ENCODE assay signal across 26 cellular contexts in genomic region chr11:33514079-33514690, GRCh38.
"Had no signal": no experiment of that assay in that cellular context is flagged by ENCODE, and none has a peak within 500 bp of the region (broad histone marks: within the 10 kb centered on the region; RNA-seq: fewer than 3 reads in every experiment).

No MANE protein-coding gene starts in this region.

- H3K4me3 ChIP-seq: Peyer's patch, SJSA1 had no signal

- H3K9me3 ChIP-seq: Peyer's patch, SJSA1 had no signal

- H3K9me3 Mint-ChIP-seq: activated CD4-positive, alpha-beta memory T cell treated with anti-CD3 and anti-CD28 coated beads, Interleukin-2, amount 10 ng/mL, durations not matched to agents 7 days and 5 days; activated naive CD4-positive, alpha-beta T cell treated with anti-CD3 and anti-CD28 coated beads, Interleukin-2, amount 10 ng/mL, durations not matched to agents 7 days and 5 days; activated naive CD8-positive, alpha-beta T cell treated with anti-CD3 and anti-CD28 coated beads for 36 hours; activated T-helper 17 cell treated with anti-CD3 and anti-CD28 coated beads, Interleukin-2, amount 50 U/mL, for 72 hours had no signal

- ATAC-seq: activated CD4-positive, alpha-beta T cell treated with anti-CD3 and anti-CD28 coated beads for 36 hours; activated T-helper 17 cell treated with anti-CD3 and anti-CD28 coated beads, Interleukin-2, amount 50 U/mL, for 72 hours had no signal

- H3K27ac Mint-ChIP-seq: activated CD4-positive, alpha-beta memory T cell treated with anti-CD3 and anti-CD28 coated beads, Interleukin-2, amount 10 ng/mL, durations not matched to agents 7 days and 5 days; activated CD4-positive, alpha-beta T cell treated with anti-CD3 and anti-CD28 coated beads for 36 hours; activated naive CD4-positive, alpha-beta T cell treated with anti-CD3 and anti-CD28 coated beads, Interleukin-2, amount 10 ng/mL, durations not matched to agents 7 days and 5 days; activated naive CD8-positive, alpha-beta T cell treated with anti-CD3 and anti-CD28 coated beads for 36 hours had no signal

- H3K4me1 Mint-ChIP-seq: activated naive CD4-positive, alpha-beta T cell treated with anti-CD3 and anti-CD28 coated beads, Interleukin-2, amount 10 ng/mL, durations not matched to agents 7 days and 5 days; activated T-helper 17 cell treated with anti-CD3 and anti-CD28 coated beads, Interleukin-2, amount 50 U/mL, for 72 hours had no signal

- H3K4me1 ChIP-seq: Peyer's patch, SJSA1 had no signal

- H3K27ac ChIP-seq: KMS-11, Peyer's patch, SJSA1, WERI-Rb-1 had no signal

- H3K4me3 Mint-ChIP-seq: activated CD4-positive, alpha-beta memory T cell treated with anti-CD3 and anti-CD28 coated beads, Interleukin-2, amount 10 ng/mL, durations not matched to agents 7 days and 5 days; activated CD4-positive, alpha-beta T cell treated with anti-CD3 and anti-CD28 coated beads for 36 hours; activated naive CD4-positive, alpha-beta T cell treated with anti-CD3 and anti-CD28 coated beads, Interleukin-2, amount 10 ng/mL, durations not matched to agents 7 days and 5 days; activated naive CD8-positive, alpha-beta T cell treated with anti-CD3 and anti-CD28 coated beads for 36 hours; activated T-helper 17 cell treated with anti-CD3 and anti-CD28 coated beads, Interleukin-2, amount 50 U/mL, for 72 hours had no signal

- H3K36me3 Mint-ChIP-seq: activated naive CD4-positive, alpha-beta T cell treated with anti-CD3 and anti-CD28 coated beads, Interleukin-2, amount 10 ng/mL, durations not matched to agents 7 days and 5 days; activated naive CD8-positive, alpha-beta T cell treated with anti-CD3 and anti-CD28 coated beads for 36 hours had no signal

- DNase-seq: activated CD4-positive, alpha-beta memory T cell treated with anti-CD3 and anti-CD28 coated beads, Interleukin-2, amount 10 ng/mL, durations not matched to agents 7 days and 5 days; activated CD4-positive, alpha-beta T cell treated with anti-CD3 and anti-CD28 coated beads for 36 hours; activated CD4-positive, alpha-beta T cell treated with anti-CD3 and anti-CD28 coated beads, Interleukin-2, amount 50 U/mL, for 1 hour; activated gamma-delta T cell; activated naive CD4-positive, alpha-beta T cell treated with anti-CD3 and anti-CD28 coated beads, Interleukin-2, amount 10 ng/mL, durations not matched to agents 7 days and 5 days; activated naive CD8-positive, alpha-beta T cell treated with anti-CD3 and anti-CD28 coated beads for 36 hours; activated T-cell treated with anti-CD3 and anti-CD28 coated beads for 4 hours; activated T-cell treated with anti-CD3 and anti-CD28 coated beads, Interleukin-2, amount 50 U/mL, for 48 hours; cerebellar nuclear complex; NCI-H1092; NCI-H1417 treated with DMSO at 0.1 percent for 48 hours; NCI-H1694; NCI-H2029; NCI-H2107; NCI-H2171 treated with DMSO at 0.1 percent for 48 hours; NCI-H226; NCI-H526; NCI-H82; NK-92 treated with Interleukin-12 subunit alpha and Interleukin-12 subunit beta, amount 100 ng/mL, for 24 hours; Peyer's patch; SHP77; T-helper 1 cell; WERI-Rb-1 had no signal

- H3K4me2 ChIP-seq: KMS-11 had no signal
